39 cellular contexts compared by ENCODE assay signal in genomic region chr11:111474432-111474831, GRCh38. TPM values are rescaled to one million over a fixed set of nuclear protein-coding genes. Genes with fewer than 3 reads are reported as not detected.
"Had no signal": no experiment of that assay in that cellular context is flagged by ENCODE, and none has a peak within 500 bp of the region (broad histone marks: within the 10 kb centered on the region; RNA-seq: fewer than 3 reads in every experiment).

No MANE protein-coding gene starts in this region.

- H3K27ac ChIP-seq: adrenal gland, colonic mucosa, esophagus muscularis mucosa, foreskin keratinocyte, gastroesophageal sphincter, WERI-Rb-1 had no signal

- ATAC-seq: activated CD4-positive, CD25-positive, alpha-beta regulatory T cell treated with anti-CD3 and anti-CD28 coated beads, Interleukin-2, amount 50 U/mL, for 24 hours; activated CD8-positive, alpha-beta memory T cell treated with anti-CD3 and anti-CD28 coated beads, Interleukin-2, amount 10 ng/mL, durations not matched to agents 7 days and 5 days; activated CD8-positive, alpha-beta T cell treated with anti-CD3 and anti-CD28 coated beads, Interleukin-2, amount 10 ng/mL, durations not matched to agents 7 days and 5 days; activated naive CD8-positive, alpha-beta T cell treated with anti-CD3 and anti-CD28 coated beads, Interleukin-2, amount 50 U/mL, for 24 hours; foreskin keratinocyte; gastroesophageal sphincter; T-cell had no signal

- H3K27me3 ChIP-seq: adrenal gland, colonic mucosa, esophagus muscularis mucosa, foreskin keratinocyte, gastroesophageal sphincter had no signal

- H3K36me3 Mint-ChIP-seq: activated CD8-positive, alpha-beta memory T cell treated with anti-CD3 and anti-CD28 coated beads, Interleukin-2, amount 10 ng/mL, durations not matched to agents 7 days and 5 days; activated naive CD4-positive, alpha-beta T cell treated with anti-CD3 and anti-CD28 coated beads, Interleukin-2, amount 50 U/mL, for 24 hours; activated naive CD8-positive, alpha-beta T cell treated with anti-CD3 and anti-CD28 coated beads for 36 hours; brain; T-cell had no signal

- H3K36me3 ChIP-seq: adrenal gland, colonic mucosa, esophagus muscularis mucosa, gastroesophageal sphincter, WERI-Rb-1 had no signal

- H3K4me1 Mint-ChIP-seq: activated B cell treated with CpG ODN at 0.5 μM for 24 hours; activated naive CD4-positive, alpha-beta T cell treated with anti-CD3 and anti-CD28 coated beads, Interleukin-2, amount 50 U/mL, for 24 hours; T-cell had no signal

- DNase-seq: activated B cell treated with CpG ODN at 0.5 μM for 24 hours; activated CD4-positive, alpha-beta T cell treated with anti-CD3 and anti-CD28 coated beads for 48 hours; activated CD4-positive, alpha-beta T cell treated with anti-CD3 and anti-CD28 coated beads, Interleukin-2, amount 50 U/mL, for 1 hour; activated CD4-positive, alpha-beta T cell treated with anti-CD3 and anti-CD28 coated beads, Interleukin-2, amount 50 U/mL, for 48 hours; activated CD8-positive, alpha-beta memory T cell treated with anti-CD3 and anti-CD28 coated beads, Interleukin-2, amount 10 ng/mL, durations not matched to agents 7 days and 5 days; activated CD8-positive, alpha-beta memory T cell treated with anti-CD3 and anti-CD28 coated beads, Interleukin-2, amount 50 U/mL, for 4 hours; activated CD8-positive, alpha-beta T cell treated with anti-CD3 and anti-CD28 coated beads, Interleukin-2, amount 10 ng/mL, durations not matched to agents 7 days and 5 days; activated effector memory CD4-positive, alpha-beta T cell treated with anti-CD3 and anti-CD28 coated beads, Interleukin-2, amount 50 U/mL, for 16 hours; activated naive CD4-positive, alpha-beta T cell treated with anti-CD3 and anti-CD28 coated beads for 36 hours; activated naive CD8-positive, alpha-beta T cell treated with anti-CD3 and anti-CD28 coated beads for 36 hours; activated naive CD8-positive, alpha-beta T cell treated with anti-CD3 and anti-CD28 coated beads, Interleukin-2, amount 50 U/mL, for 24 hours; activated T-cell treated with anti-CD3 and anti-CD28 coated beads, Interleukin-2, amount 50 U/mL, for 1 hour; activated T-cell treated with anti-CD3 and anti-CD28 coated beads, Interleukin-2, amount 50 U/mL, for 48 hours; adrenal gland; amygdala; aorta; caudate nucleus; colonic mucosa; effector CD8-positive, alpha-beta T cell; SW 1271; T-cell; T1000; WERI-Rb-1 had no signal

- H3K27ac Mint-ChIP-seq: activated B cell treated with CpG ODN at 0.5 μM for 24 hours; activated CD8-positive, alpha-beta memory T cell treated with anti-CD3 and anti-CD28 coated beads, Interleukin-2, amount 10 ng/mL, durations not matched to agents 7 days and 5 days; activated CD8-positive, alpha-beta T cell treated with anti-CD3 and anti-CD28 coated beads, Interleukin-2, amount 10 ng/mL, durations not matched to agents 7 days and 5 days; activated naive CD4-positive, alpha-beta T cell treated with anti-CD3 and anti-CD28 coated beads for 36 hours; activated naive CD4-positive, alpha-beta T cell treated with anti-CD3 and anti-CD28 coated beads, Interleukin-2, amount 50 U/mL, for 24 hours; activated naive CD8-positive, alpha-beta T cell treated with anti-CD3 and anti-CD28 coated beads for 36 hours; activated naive CD8-positive, alpha-beta T cell treated with anti-CD3 and anti-CD28 coated beads, Interleukin-2, amount 50 U/mL, for 24 hours; activated T-helper 1 cell treated with anti-CD3 and anti-CD28 coated beads, Interleukin-12 subunit alpha, Interleukin-12 subunit beta, Interleukin-2, Interleukin-4 antibody, amounts not matched to agents 30 ng/mL and 10 ng/mL and 1 ng/mL, durations not matched to agents 14 hours and 24 hours and 36 hours; activated T-helper 2 cell treated with anti-CD3 and anti-CD28 coated beads, Interferon-gamma antibody, Interleukin-2, Interleukin-4, amounts not matched to agents 10 μg/mL and 5 μg/mL and 100 μg/mL, durations not matched to agents 14 hours and 24 hours and 36 hours; brain; T-cell; T-helper 1 cell treated with Interleukin-12 subunit alpha and Interleukin-12 subunit beta and Interleukin-4 antibody, amounts not matched to agents 30 μg/mL and 1 μg/mL, for 36 hours; T-helper 2 cell treated with Interferon-gamma antibody and Interleukin-4, amounts not matched to agents 5 μg/mL and 100 μg/mL, for 36 hours had no signal

- FAIRE-seq: endometrium, endothelial cell of umbilical vein had no signal

- H3K4me3 Mint-ChIP-seq: activated B cell treated with CpG ODN at 0.5 μM for 24 hours; activated CD8-positive, alpha-beta memory T cell treated with anti-CD3 and anti-CD28 coated beads, Interleukin-2, amount 10 ng/mL, durations not matched to agents 7 days and 5 days; activated CD8-positive, alpha-beta T cell treated with anti-CD3 and anti-CD28 coated beads, Interleukin-2, amount 10 ng/mL, durations not matched to agents 7 days and 5 days; activated naive CD4-positive, alpha-beta T cell treated with anti-CD3 and anti-CD28 coated beads for 36 hours; activated naive CD4-positive, alpha-beta T cell treated with anti-CD3 and anti-CD28 coated beads, Interleukin-2, amount 50 U/mL, for 24 hours; activated naive CD8-positive, alpha-beta T cell treated with anti-CD3 and anti-CD28 coated beads for 36 hours; activated naive CD8-positive, alpha-beta T cell treated with anti-CD3 and anti-CD28 coated beads, Interleukin-2, amount 50 U/mL, for 24 hours; activated T-helper 1 cell treated with anti-CD3 and anti-CD28 coated beads, Interleukin-12 subunit alpha, Interleukin-12 subunit beta, Interleukin-2, Interleukin-4 antibody, amounts not matched to agents 30 ng/mL and 10 ng/mL and 1 ng/mL, durations not matched to agents 14 hours and 24 hours and 36 hours; brain; T-cell; T-helper 1 cell treated with Interleukin-12 subunit alpha and Interleukin-12 subunit beta and Interleukin-4 antibody, amounts not matched to agents 30 μg/mL and 1 μg/mL, for 36 hours; T-helper 2 cell treated with Interferon-gamma antibody and Interleukin-4, amounts not matched to agents 5 μg/mL and 100 μg/mL, for 36 hours had no signal

- H3K4me1 ChIP-seq: adrenal gland, colonic mucosa, esophagus muscularis mucosa, gastroesophageal sphincter had no signal

- H3K4me3 ChIP-seq: adrenal gland, colonic mucosa, esophagus muscularis mucosa, gastroesophageal sphincter had no signal

- H3K9me3 Mint-ChIP-seq: activated naive CD4-positive, alpha-beta T cell treated with anti-CD3 and anti-CD28 coated beads for 36 hours; activated naive CD4-positive, alpha-beta T cell treated with anti-CD3 and anti-CD28 coated beads, Interleukin-2, amount 50 U/mL, for 24 hours; T-cell; T-helper 1 cell treated with Interleukin-12 subunit alpha and Interleukin-12 subunit beta and Interleukin-4 antibody, amounts not matched to agents 30 μg/mL and 1 μg/mL, for 36 hours; T-helper 2 cell treated with Interferon-gamma antibody and Interleukin-4, amounts not matched to agents 5 μg/mL and 100 μg/mL, for 36 hours had no signal

- H3K9me3 ChIP-seq: adrenal gland, colonic mucosa, esophagus muscularis mucosa had no signal

RNA-seq across cellular contexts. Expression of gene BTG4, which starts 37.8 kb away (rescaled TPM):
- total RNA-seq: activated B cell treated with CpG ODN at 0.5 μM for 24 hours; activated CD8-positive, alpha-beta memory T cell treated with anti-CD3 and anti-CD28 coated beads for 36 hours; activated CD8-positive, alpha-beta T cell treated with anti-CD3 and anti-CD28 coated beads, Interleukin-2, amount 10 ng/mL, durations not matched to agents 7 days and 5 days; activated naive CD4-positive, alpha-beta T cell treated with anti-CD3 and anti-CD28 coated beads for 36 hours; activated T-helper 1 cell treated with anti-CD3 and anti-CD28 coated beads, Interleukin-12 subunit alpha, Interleukin-12 subunit beta, Interleukin-2, Interleukin-4 antibody, amounts not matched to agents 30 ng/mL and 10 ng/mL and 1 ng/mL, durations not matched to agents 14 hours and 24 hours and 36 hours; activated T-helper 2 cell treated with anti-CD3 and anti-CD28 coated beads, Interferon-gamma antibody, Interleukin-2, Interleukin-4, amounts not matched to agents 10 μg/mL and 5 μg/mL and 100 μg/mL, durations not matched to agents 14 hours and 24 hours and 36 hours; adrenal gland; aorta; colonic mucosa; dermis microvascular lymphatic vessel endothelial cell; endothelial cell of umbilical vein; epithelial cell of proximal tubule; esophagus muscularis mucosa; gastroesophageal sphincter; glomerular endothelial cell; T-cell had no signal
- polyA plus RNA-seq: adrenal gland, aorta, endothelial cell of umbilical vein had no signal

RNA-seq across cellular contexts. Expression of gene HOATZ, which starts 40.1 kb away (rescaled TPM):
- total RNA-seq: activated B cell treated with CpG ODN at 0.5 μM for 24 hours; activated CD8-positive, alpha-beta memory T cell treated with anti-CD3 and anti-CD28 coated beads for 36 hours; activated CD8-positive, alpha-beta memory T cell treated with anti-CD3 and anti-CD28 coated beads, Interleukin-2, amount 10 ng/mL, durations not matched to agents 7 days and 5 days; activated naive CD4-positive, alpha-beta T cell treated with anti-CD3 and anti-CD28 coated beads for 36 hours; activated naive CD8-positive, alpha-beta T cell treated with anti-CD3 and anti-CD28 coated beads for 36 hours; activated T-helper 1 cell treated with anti-CD3 and anti-CD28 coated beads, Interleukin-12 subunit alpha, Interleukin-12 subunit beta, Interleukin-2, Interleukin-4 antibody, amounts not matched to agents 30 ng/mL and 10 ng/mL and 1 ng/mL, durations not matched to agents 14 hours and 24 hours and 36 hours; activated T-helper 2 cell treated with anti-CD3 and anti-CD28 coated beads, Interferon-gamma antibody, Interleukin-2, Interleukin-4, amounts not matched to agents 10 μg/mL and 5 μg/mL and 100 μg/mL, durations not matched to agents 14 hours and 24 hours and 36 hours; adrenal gland; aorta; colonic mucosa; dermis microvascular lymphatic vessel endothelial cell; endothelial cell of umbilical vein; epithelial cell of proximal tubule; esophagus muscularis mucosa; foreskin keratinocyte; gastroesophageal sphincter; glomerular endothelial cell; T-cell had no signal
- polyA plus RNA-seq: adrenal gland, aorta, endothelial cell of umbilical vein, foreskin keratinocyte had no signal
